ENCODE assay signal across 10 cellular contexts in the genomic region with DNA sequence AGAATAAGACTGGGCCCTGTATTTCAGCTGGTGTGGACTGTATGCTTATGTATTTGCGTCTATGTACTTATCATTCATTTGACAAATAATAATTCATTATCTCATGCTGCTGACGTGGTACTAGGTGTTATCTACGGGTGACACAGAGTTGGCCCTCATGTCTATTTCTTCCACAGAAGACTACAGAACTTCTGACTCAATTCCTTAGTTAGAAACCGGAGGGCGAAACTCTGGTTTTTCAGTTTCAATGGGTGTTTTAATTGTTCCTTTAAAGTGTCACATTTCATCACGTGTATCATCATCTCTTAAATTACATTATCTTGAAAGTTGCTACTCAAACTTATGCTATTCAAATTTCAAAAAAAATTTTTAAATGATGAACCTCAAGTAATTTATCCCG.
A peak's percentile ranks its signal among the peaks of the same experiment; 100 is the strongest.
DNase-seq lines count a peak whose midpoint lies in the region; ATAC-seq and TF ChIP-seq lines count a peak whose summit lies in the region.
"Had no signal": no experiment of that assay in that cellular context is flagged by ENCODE, and none has a peak within 500 bp of the region (broad histone marks: within the 10 kb centered on the region; RNA-seq: fewer than 3 reads in every experiment).

No MANE protein-coding gene starts in this region.

- no peak overlapping the region for H3K9ac ChIP-seq in neuronal stem cell (ENCODE audit: low read depth, low read length, poor library complexity)

- TF ChIP-seq POLR2A in tibial nerve (IDR thresholded peaks at IDR 0.05): no peak
- no peak for TF ChIP-seq POLR2A in right lobe of liver (IDR thresholded peaks at IDR 0.05)

- H3K4me3 Mint-ChIP-seq in activated naive CD8-positive, alpha-beta T cell treated with anti-CD3 and anti-CD28 coated beads, Interleukin-2, amount 10 ng/mL, durations not matched to agents 7 days and 5 days: no peak overlapping the region
- H3K4me3 Mint-ChIP-seq: nephron had no signal

- H3K36me3 ChIP-seq in neuronal stem cell (replicated peaks in 1 of 2; ENCODE audit: control insufficient read depth in 2 of 2, insufficient read depth in 2 of 2, low read length in 2 of 2) (no peaks in the 10 kb centered on the region), tibial nerve (no peaks in the 10 kb centered on the region), right lobe of liver (no peaks in the 10 kb centered on the region)

- no peak overlapping the region for H2BK12ac ChIP-seq in neuronal stem cell (ENCODE audit: low read length)

- no peak for TF ChIP-seq EP300 in tibial nerve (IDR thresholded peaks at IDR 0.05)

- no peak overlapping the region for H2BK120ac ChIP-seq in neuronal stem cell (ENCODE audit: low read depth, low read length)

- H3K4ac ChIP-seq in neuronal stem cell (ENCODE audit: low read length): no peak overlapping the region

- TF ChIP-seq CTCF in tibial nerve (IDR thresholded peaks at IDR 0.05): no peak
- TF ChIP-seq CTCF in right lobe of liver (IDR thresholded peaks at IDR 0.05): no peak

- H2AFZ ChIP-seq in neuronal stem cell (ENCODE audit: low read length): no peak overlapping the region

- no peak overlapping the region for H3K4me2 ChIP-seq in neuronal stem cell (ENCODE audit: insufficient read depth, low read length, poor library complexity, severe bottlenecking)

- POLR2A ChIA-PET in activated naive CD8-positive, alpha-beta T cell treated with anti-CD3 and anti-CD28 coated beads, Interleukin-2, amount 10 ng/mL, durations not matched to agents 7 days and 5 days (lab: Charles Lee): no interaction called here

- no peak overlapping the region for H3K23ac ChIP-seq in neuronal stem cell (ENCODE audit: low read depth, low read length, poor library complexity)

- no peaks in the 10 kb centered on the region for H3K9me3 ChIP-seq in neuronal stem cell (replicated peaks in 1 of 2; ENCODE audit: control insufficient read depth in 2 of 2, insufficient read depth in 1 of 2, low read depth in 1 of 2, low read length in 2 of 2)
- H3K9me3 ChIP-seq in tibial nerve: no peaks in the 10 kb centered on the region
- H3K9me3 ChIP-seq in right lobe of liver: no peaks in the 10 kb centered on the region

- WGBS in neuronal stem cell (ENCODE audit: extremely low coverage in 2 of 2, insufficient read length in 2 of 2, insufficient replicate concordance in 1 of 2), 2 donors: no CpG with 5 or more reads among the region's 7 CpGs
- WGBS in tibial nerve, 2 donors: 80 to 83% methylated on average over 7 of the region's 7 CpGs
- WGBS in right lobe of liver (ENCODE audit: insufficient coverage, low coverage, low lambda C conversion rate, missing lambda C conversion rate): 58% methylated on average over 7 of the region's 7 CpGs

- no peak overlapping the region for H3K14ac ChIP-seq in neuronal stem cell (ENCODE audit: low read length)

- H3K4me3 ChIP-seq in neuronal stem cell (ENCODE audit: low read length in 2 of 2) (no peak overlapping the region), tibial nerve (no peak overlapping the region), right lobe of liver (no peak overlapping the region)

- no peaks in the 10 kb centered on the region for H3K79me1 ChIP-seq in neuronal stem cell (ENCODE audit: low read depth, low read length)

- no peak overlapping the region for H2BK5ac ChIP-seq in neuronal stem cell (ENCODE audit: low read length)

- H3K27me3 Mint-ChIP-seq in activated naive CD8-positive, alpha-beta T cell treated with anti-CD3 and anti-CD28 coated beads, Interleukin-2, amount 10 ng/mL, durations not matched to agents 7 days and 5 days: no peaks in the 10 kb centered on the region

- no peak overlapping the region for H3K27ac ChIP-seq in neuronal stem cell (replicated peaks; ENCODE audit: low read length)
- no peak overlapping the region for H3K27ac ChIP-seq in tibial nerve
- H3K27ac ChIP-seq in right lobe of liver: no peak overlapping the region

- no peak for DNase-seq in activated naive CD8-positive, alpha-beta T cell treated with anti-CD3 and anti-CD28 coated beads, Interleukin-2, amount 10 ng/mL, durations not matched to agents 7 days and 5 days
- DNase-seq in hippocampal formation (lab: John Stamatoyannopoulos, UW) (no peak), neuronal stem cell (ENCODE audit: low spot score) (no peak), tibial nerve (ENCODE audit: low spot score in 2 of 2) (no peak), right lobe of liver (no peak)
- DNase-seq: NCI-H1417 treated with DMSO at 0.1 percent for 48 hours had no signal

- H3K9me3 Mint-ChIP-seq in activated naive CD8-positive, alpha-beta T cell treated with anti-CD3 and anti-CD28 coated beads, Interleukin-2, amount 10 ng/mL, durations not matched to agents 7 days and 5 days: no peaks in the 10 kb centered on the region
- H3K9me3 Mint-ChIP-seq: nephron had no signal

- H3K4me1 Mint-ChIP-seq in activated naive CD8-positive, alpha-beta T cell treated with anti-CD3 and anti-CD28 coated beads, Interleukin-2, amount 10 ng/mL, durations not matched to agents 7 days and 5 days: peaks cover 19% of the 10 kb centered on the region

- H3K27ac Mint-ChIP-seq in activated naive CD8-positive, alpha-beta T cell treated with anti-CD3 and anti-CD28 coated beads, Interleukin-2, amount 10 ng/mL, durations not matched to agents 7 days and 5 days: no peak overlapping the region
- H3K27ac Mint-ChIP-seq: nephron had no signal

- H3K18ac ChIP-seq in neuronal stem cell (ENCODE audit: low read length): no peak overlapping the region

- H2AK5ac ChIP-seq in neuronal stem cell (ENCODE audit: low read depth, low read length): no peak overlapping the region

- H3K36me3 Mint-ChIP-seq in activated naive CD8-positive, alpha-beta T cell treated with anti-CD3 and anti-CD28 coated beads, Interleukin-2, amount 10 ng/mL, durations not matched to agents 7 days and 5 days: no peaks in the 10 kb centered on the region

- H4K8ac ChIP-seq in neuronal stem cell (ENCODE audit: low read depth, low read length): no peak overlapping the region

- no peak overlapping the region for H4K91ac ChIP-seq in neuronal stem cell (ENCODE audit: low read depth, low read length, poor library complexity)

- ATAC-seq in GM18861 (IDR thresholded peaks at IDR 0.05; ENCODE audit: unreplicated experiment) (peak; percentile 71), GM21529 (IDR thresholded peaks at IDR 0.05; ENCODE audit: unreplicated experiment) (peak; percentile 71), HG03460 (IDR thresholded peaks at IDR 0.05; ENCODE audit: unreplicated experiment) (peak; percentile 68), right lobe of liver (no peak)
- peak; percentile 38 for ATAC-seq in activated naive CD8-positive, alpha-beta T cell treated with anti-CD3 and anti-CD28 coated beads, Interleukin-2, amount 10 ng/mL, durations not matched to agents 7 days and 5 days (ENCODE audit: low read depth)

- H3K27me3 ChIP-seq in neuronal stem cell (ENCODE audit: control insufficient read depth in 3 of 3, insufficient read depth in 3 of 3, low read depth in 1 of 3, low read length in 3 of 3): peaks cover 0 to 4% (median 0%) of the 10 kb centered on the region in 3 experiments
- no peaks in the 10 kb centered on the region for H3K27me3 ChIP-seq in tibial nerve
- no peaks in the 10 kb centered on the region for H3K27me3 ChIP-seq in right lobe of liver

- H3K4me1 ChIP-seq in neuronal stem cell (ENCODE audit: control insufficient read depth in 2 of 2, insufficient read depth in 1 of 2, low read depth in 1 of 2, low read length in 2 of 2) (peaks cover 2 to 4% of the 10 kb centered on the region in 2 donors), tibial nerve (peaks cover 0 to 7% (median 0%) of the 10 kb centered on the region in 4 donors), right lobe of liver (no peaks in the 10 kb centered on the region)

- intact Hi-C loops in right lobe of liver (cut with DNase I): loop anchor here in 1 of 2 donors (10.0 kb wide), 1 partner anchor 1055 kb away; no protein-coding TSS in a partner anchor

- no peak overlapping the region for H2BK15ac ChIP-seq in neuronal stem cell (ENCODE audit: low read length)

Comparison
In these comparisons a context has a peak if more than half of its experiments do, and no peak if none do; other contexts are left out.
1. ATAC-seq: peak in GM18861 (single experiment), GM21529 (single experiment), HG03460 (single experiment) and activated naive CD8-positive, alpha-beta T cell treated with anti-CD3 and anti-CD28 coated beads, Interleukin-2, amount 10 ng/mL, durations not matched to agents 7 days and 5 days (single experiment); none in right lobe of liver (0 of 4).